Comparison of ENCODE assay signal across 20 cellular contexts in the genomic region with DNA sequence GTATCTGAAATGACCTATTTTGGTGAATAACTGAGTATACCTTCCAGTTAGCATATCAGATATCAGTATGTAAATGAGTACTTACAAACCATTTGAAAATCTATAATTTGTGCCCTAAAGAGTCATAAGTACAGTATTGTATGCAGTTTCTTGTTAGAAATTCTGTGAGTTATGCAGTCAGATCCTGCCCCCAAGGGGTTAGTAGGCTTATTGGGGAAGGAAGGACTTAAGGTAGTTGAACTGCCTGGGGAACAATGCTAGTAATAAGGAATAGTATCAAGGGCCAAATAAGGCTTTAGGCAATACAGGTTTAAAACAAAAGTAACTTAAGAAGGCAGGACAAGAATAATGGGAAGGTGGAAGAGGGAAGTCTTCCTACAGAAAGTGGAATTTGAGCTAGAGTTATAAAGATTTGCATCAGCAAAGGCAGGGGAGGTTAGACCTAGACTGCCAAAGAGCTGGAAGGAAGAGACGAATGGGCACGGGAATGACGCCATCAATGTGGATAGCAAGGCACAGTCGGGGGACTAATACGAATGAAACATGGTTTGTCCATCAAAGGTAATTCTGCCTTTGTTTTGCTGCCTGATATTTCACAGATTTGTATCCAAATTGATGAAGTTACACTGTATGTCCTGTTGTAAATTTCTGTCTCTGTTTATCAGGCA.
A peak's percentile ranks its signal among the peaks of the same experiment; 100 is the strongest.
DNase-seq lines count a peak whose midpoint lies in the region; ATAC-seq and TF ChIP-seq lines count a peak whose summit lies in the region.
"Had no signal": no experiment of that assay in that cellular context is flagged by ENCODE, and none has a peak within 500 bp of the region (broad histone marks: within the 10 kb centered on the region; RNA-seq: fewer than 3 reads in every experiment).

No MANE protein-coding gene starts in this region.

- no peaks in the 10 kb centered on the region for H3K36me3 ChIP-seq in psoas muscle (ENCODE audit: insufficient read depth in 1 of 2, low read depth in 1 of 2)
- H3K36me3 ChIP-seq: spleen, tibial artery had no signal

- H3K4me3 Mint-ChIP-seq in nephron progenitor cell: no peak overlapping the region
- H3K4me3 Mint-ChIP-seq: stimulated activated effector memory CD8-positive, alpha-beta T cell treated with anti-CD3 and anti-CD28 coated beads, Interleukin-12 subunit alpha, Interleukin-12 subunit beta, amount 100 ng/mL, for 72 hours had no signal

- DNase-seq in ELR (ENCODE audit: low read depth) (peak; percentile 59), M059J (ENCODE audit: low read depth) (peak; percentile 70), choroid plexus epithelial cell (ENCODE audit: low read depth) (peak; percentile 70), nephron progenitor cell (no peak), psoas muscle (no peak), Kasumi-1 (lab: John Stamatoyannopoulos, UW) (no peak)
- DNase-seq: activated CD4-positive, alpha-beta T cell treated with anti-CD3 and anti-CD28 coated beads, Interleukin-2, amount 50 U/mL, for 1 hour; activated naive CD4-positive, alpha-beta T cell treated with anti-CD3 and anti-CD28 coated beads, Interleukin-2, amount 50 U/mL, for 16 hours; activated T-cell treated with anti-CD3 and anti-CD28 coated beads for 4 hours; C1 segment of cervical spinal cord; caudate nucleus; DMS53; foreskin melanocyte; MM.1S; NCI-H748 treated with DMSO at 0.1 percent for 48 hours; posterior cingulate gyrus; spleen; tibial artery had no signal

- peaks cover 19% of the 10 kb centered on the region for H3K4me1 Mint-ChIP-seq in nephron progenitor cell
- H3K4me1 Mint-ChIP-seq: stimulated activated effector memory CD8-positive, alpha-beta T cell treated with anti-CD3 and anti-CD28 coated beads, Interleukin-12 subunit alpha, Interleukin-12 subunit beta, amount 100 ng/mL, for 72 hours had no signal

- 14 to 28% (median 16%) methylated on average over 5 of the region's 5 CpGs for WGBS in psoas muscle, 3 donors

- H3K27me3 ChIP-seq in psoas muscle (ENCODE audit: insufficient read depth in 3 of 3, low read length in 2 of 3): no peaks in the 10 kb centered on the region
- H3K27me3 ChIP-seq: spleen, tibial artery had no signal

- H3K4me3 ChIP-seq in choroid plexus epithelial cell (ENCODE audit: low read depth, low read length) (no peak overlapping the region), psoas muscle (no peak overlapping the region)
- H3K4me3 ChIP-seq: spleen, tibial artery had no signal

- TF ChIP-seq CTCF in choroid plexus epithelial cell (conservative IDR thresholded peaks at IDR 0.05; ENCODE audit: low read depth, low read length) (peak; percentile 40), nephron progenitor cell (IDR thresholded peaks at IDR 0.05) (no peak), psoas muscle (IDR thresholded peaks at IDR 0.05) (no peak)

- H3K27ac Mint-ChIP-seq in nephron progenitor cell: peak overlapping the region; percentile 85
- H3K27ac Mint-ChIP-seq: stimulated activated effector memory CD8-positive, alpha-beta T cell treated with anti-CD3 and anti-CD28 coated beads, Interleukin-12 subunit alpha, Interleukin-12 subunit beta, amount 100 ng/mL, for 72 hours had no signal

- H3K4me1 ChIP-seq in psoas muscle: no peaks in the 10 kb centered on the region
- H3K4me1 ChIP-seq: spleen had no signal

- intact Hi-C loops in psoas muscle (cut with DNase I): no loop called here

- H3K27ac ChIP-seq in psoas muscle: no peak overlapping the region
- H3K27ac ChIP-seq: spleen, tibial artery had no signal

- peaks cover 25% of the 10 kb centered on the region for H3K9me3 Mint-ChIP-seq in nephron progenitor cell

- no peak for ATAC-seq in psoas muscle
- ATAC-seq in HG02571 (IDR thresholded peaks at IDR 0.05; ENCODE audit: unreplicated experiment): no peak
- ATAC-seq: stimulated activated effector memory CD8-positive, alpha-beta T cell treated with anti-CD3 and anti-CD28 coated beads, Interleukin-12 subunit alpha, Interleukin-12 subunit beta, amount 100 ng/mL, for 72 hours had no signal

- H3K27me3 Mint-ChIP-seq in nephron progenitor cell (ENCODE audit: low read depth, poor library complexity): no peaks in the 10 kb centered on the region

- peaks cover 12% of the 10 kb centered on the region for H3K9me3 ChIP-seq in psoas muscle

- peaks cover 7% of the 10 kb centered on the region for H3K36me3 Mint-ChIP-seq in nephron progenitor cell (ENCODE audit: low read depth)
- H3K36me3 Mint-ChIP-seq: stimulated activated effector memory CD8-positive, alpha-beta T cell treated with anti-CD3 and anti-CD28 coated beads, Interleukin-12 subunit alpha, Interleukin-12 subunit beta, amount 100 ng/mL, for 72 hours had no signal

Comparison
In these comparisons a context has a peak if more than half of its experiments do, and no peak if none do; other contexts are left out.
1. DNase-seq: peak in ELR (single experiment), M059J (single experiment) and choroid plexus epithelial cell (single experiment); none in nephron progenitor cell (single experiment), psoas muscle (0 of 2) and Kasumi-1 (0 of 2).